ENCODE assay signal across 15 cellular contexts in genomic region chr18:40222736-40223135, GRCh38.
A peak's percentile ranks its signal among the peaks of the same experiment; 100 is the strongest.
DNase-seq lines count a peak whose midpoint lies in the region; ATAC-seq and TF ChIP-seq lines count a peak whose summit lies in the region.
"Had no signal": no experiment of that assay in that cellular context is flagged by ENCODE, and none has a peak within 500 bp of the region (broad histone marks: within the 10 kb centered on the region; RNA-seq: fewer than 3 reads in every experiment).

No MANE protein-coding gene starts in this region.

- ATAC-seq in GM19023 (IDR thresholded peaks at IDR 0.05; ENCODE audit: unreplicated experiment), result no peak
- ATAC-seq: GM12878 had no signal

- in situ Hi-C loops in astrocyte of the cerebellum (cut with HindIII; ENCODE audit: low sequenced_read_pairs) (no loop called here), brain microvascular endothelial cell (cut with HindIII; ENCODE audit: low pct_ligation_motif_present, low sequenced_read_pairs) (no loop called here)

- no peaks in the 10 kb centered on the region for H3K4me1 Mint-ChIP-seq in endodermal cell

- TF ChIP-seq CTCF in astrocyte of the cerebellum (IDR thresholded peaks at IDR 0.05; ENCODE audit: low read depth, low read length, missing control alignments), result no peak
- no peak for TF ChIP-seq CTCF in fibroblast of pulmonary artery (IDR thresholded peaks at IDR 0.05; ENCODE audit: low read length, missing control alignments)
- no peak for TF ChIP-seq CTCF in smooth muscle cell (IDR thresholded peaks at IDR 0.05; ENCODE audit: borderline replicate concordance, insufficient read depth, poor library complexity, severe bottlenecking)
- no peak for TF ChIP-seq CTCF in brain microvascular endothelial cell (IDR thresholded peaks at IDR 0.05; ENCODE audit: low read depth, low read length, missing control alignments)
- TF ChIP-seq CTCF in endodermal cell (conservative IDR thresholded peaks at IDR 0.05), result no peak

- 55% methylated on average over 1 of the region's 1 CpG for WGBS in smooth muscle cell (ENCODE audit: low lambda C conversion rate)
- 80 to 97% methylated on average over 1 of the region's 1 CpG for whole genome bisulfite sequencing in endodermal cell (ENCODE audit: insufficient coverage in 1 of 2, insufficient read length in 1 of 2), 2 experiments

- no peaks in the 10 kb centered on the region for H3K27me3 Mint-ChIP-seq in endodermal cell (ENCODE audit: insufficient read depth)

- H3K27me3 ChIP-seq in smooth muscle cell (ENCODE audit: low read depth), result no peaks in the 10 kb centered on the region
- H3K27me3 ChIP-seq in brain microvascular endothelial cell (replicated peaks), result no peaks in the 10 kb centered on the region
- H3K27me3 ChIP-seq in endodermal cell (ENCODE audit: control insufficient read depth, insufficient read depth, low read length, poor library complexity, severe bottlenecking), result no peaks in the 10 kb centered on the region
- H3K27me3 ChIP-seq: SJSA1 had no signal

- no peak overlapping the region for H3K4me3 Mint-ChIP-seq in endodermal cell

- H3K9ac ChIP-seq in smooth muscle cell (ENCODE audit: low read depth) (no peak overlapping the region), endodermal cell (ENCODE audit: extremely low read depth, low read length, poor library complexity, severe bottlenecking) (no peak overlapping the region)

- H3K4me1 ChIP-seq in smooth muscle cell (ENCODE audit: low read depth) (no peaks in the 10 kb centered on the region), endodermal cell (ENCODE audit: control insufficient read depth, insufficient read depth, low read length) (no peaks in the 10 kb centered on the region)
- H3K4me1 ChIP-seq: SJSA1 had no signal

- H3K27ac ChIP-seq in smooth muscle cell (ENCODE audit: low read depth) (no peak overlapping the region), brain microvascular endothelial cell (no peak overlapping the region), endodermal cell (ENCODE audit: low read depth, low read length) (no peak overlapping the region)
- H3K27ac ChIP-seq: C4-2B, SJSA1 had no signal

- no peaks in the 10 kb centered on the region for H3K36me3 Mint-ChIP-seq in endodermal cell (ENCODE audit: low read depth)

- no peak overlapping the region for H3K27ac Mint-ChIP-seq in endodermal cell

- no peaks in the 10 kb centered on the region for H3F3A ChIP-seq in smooth muscle cell (ENCODE audit: low read depth)

- peak overlapping the region; percentile 8 for H3K4me2 ChIP-seq in smooth muscle cell

- no peaks in the 10 kb centered on the region for H4K20me1 ChIP-seq in smooth muscle cell (ENCODE audit: low read depth)

- H3K9me3 ChIP-seq in smooth muscle cell (replicated peaks; ENCODE audit: low read depth) (no peaks in the 10 kb centered on the region), endodermal cell (ENCODE audit: control insufficient read depth, low read length) (no peaks in the 10 kb centered on the region)
- H3K9me3 ChIP-seq: SJSA1 had no signal

- H3K36me3 ChIP-seq in smooth muscle cell (ENCODE audit: low read depth) (no peaks in the 10 kb centered on the region), brain microvascular endothelial cell (replicated peaks) (no peaks in the 10 kb centered on the region), endodermal cell (ENCODE audit: control insufficient read depth, insufficient read depth, low read length) (no peaks in the 10 kb centered on the region)
- H3K36me3 ChIP-seq: SJSA1 had no signal

- no peak overlapping the region for H2AFZ ChIP-seq in smooth muscle cell (ENCODE audit: low read depth)

- H3K9me3 Mint-ChIP-seq in endodermal cell, result no peaks in the 10 kb centered on the region

- H3K79me2 ChIP-seq in smooth muscle cell (ENCODE audit: low read depth), result no peaks in the 10 kb centered on the region

- DNase-seq in HS-5 (ENCODE audit: low read depth) (peak; percentile 5), astrocyte of the cerebellum (ENCODE audit: low read depth) (peak; percentile 13), fibroblast of pulmonary artery (ENCODE audit: low read depth) (peak; percentile 64), smooth muscle cell (lab: John Stamatoyannopoulos, UW; ENCODE audit: unreplicated experiment) (no peak), brain microvascular endothelial cell (no peak), endodermal cell (no peak)
- DNase-seq: KBM-7, NCI-H1092 treated with DMSO at 0.1 percent for 48 hours, NCI-H1694, NCI-H2107, NCI-H226 had no signal

- H3K4me3 ChIP-seq in astrocyte of the cerebellum (ENCODE audit: low read depth, low read length) (no peak overlapping the region), fibroblast of pulmonary artery (replicated peaks; ENCODE audit: low read depth, low read length) (no peak overlapping the region), smooth muscle cell (no peak overlapping the region), brain microvascular endothelial cell (ENCODE audit: low read depth, low read length) (no peak overlapping the region), endodermal cell (ENCODE audit: low read length) (no peak overlapping the region)
- H3K4me3 ChIP-seq: GM12878, SJSA1 had no signal

Comparison
In these comparisons a context has a peak if more than half of its experiments do, and no peak if none do; other contexts are left out.
1. DNase-seq: peak in HS-5 (single experiment), astrocyte of the cerebellum (single experiment) and fibroblast of pulmonary artery (single experiment); none in smooth muscle cell (single experiment), brain microvascular endothelial cell (single experiment) and endodermal cell (single experiment).